Comparison of ENCODE assay signal across 8 cellular contexts in the genomic region with DNA sequence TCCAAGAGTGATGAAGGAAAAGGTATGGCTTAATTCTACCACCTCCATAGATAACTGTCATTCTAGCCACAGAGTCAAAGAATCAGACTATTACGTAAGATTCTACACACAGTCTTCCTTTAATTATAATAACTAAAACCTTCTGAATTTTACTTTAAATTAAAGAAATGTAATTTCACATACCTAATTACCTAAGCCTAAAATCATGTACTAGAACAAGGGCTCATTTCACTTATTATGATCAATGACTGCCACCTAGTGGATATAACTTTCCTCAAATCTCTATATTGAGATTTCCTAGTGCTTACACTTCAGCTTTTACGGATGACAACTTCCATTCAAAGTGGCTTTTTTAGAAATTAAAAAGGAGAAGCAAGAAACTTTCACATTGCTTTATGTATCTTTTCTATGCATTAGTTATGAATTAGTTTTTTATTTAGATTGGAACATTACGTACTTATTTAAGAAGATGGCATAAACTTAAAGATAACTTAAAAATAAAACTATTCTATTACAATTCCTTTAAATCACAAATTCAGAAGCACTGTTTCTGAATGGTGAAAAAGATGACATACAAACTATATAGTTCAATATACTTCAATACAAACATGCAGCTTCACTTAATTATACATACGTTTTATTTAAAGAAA. TPM values are rescaled to one million over a fixed set of nuclear protein-coding genes. Genes with fewer than 3 reads are reported as not detected.
A peak's percentile ranks its signal among the peaks of the same experiment; 100 is the strongest.
DNase-seq lines count a peak whose midpoint lies in the region; ATAC-seq, FAIRE-seq and TF ChIP-seq lines count a peak whose summit lies in the region.

No MANE protein-coding gene starts in this region.

- DNase-seq in DMS153 (lab: John Stamatoyannopoulos, UW) (peak; percentile 24), HCEC 1CT (peak; percentile 58), NCI-H345 (lab: John Stamatoyannopoulos, UW) (peak; percentile 8), kidney (no peak), activated gamma-delta T cell treated with Interleukin-2 at 50 U/mL for 16 hours (no peak)

- no peaks in the 10 kb centered on the region for H3K36me3 Mint-ChIP-seq in brain

- no peaks in the 10 kb centered on the region for H3K9me3 Mint-ChIP-seq in brain

- no peaks in the 10 kb centered on the region for H3K4me1 ChIP-seq in kidney (ENCODE audit: control insufficient read depth in 1 of 2, insufficient read depth in 1 of 2, low read depth in 1 of 2, low read length in 2 of 2)

- ATAC-seq in GM18519 (IDR thresholded peaks at IDR 0.05; ENCODE audit: low FRiP score, unreplicated experiment): no peak
- no peak for ATAC-seq in HG03025 (IDR thresholded peaks at IDR 0.05; ENCODE audit: low FRiP score, unreplicated experiment)

- H3K4me3 Mint-ChIP-seq in brain: no peak overlapping the region

- no peaks in the 10 kb centered on the region for H3K27me3 Mint-ChIP-seq in brain

- intact Hi-C loops in kidney (cut with DNase I): no loop called here

- peak; percentile 97 for FAIRE-seq in kidney (lab: Jason Lieb, UNC)

- no peak overlapping the region for H3K9ac ChIP-seq in kidney (ENCODE audit: low read length in 2 of 2)

- no peaks in the 10 kb centered on the region for H3K4me1 Mint-ChIP-seq in brain

- no peak overlapping the region for H3K4me3 ChIP-seq in kidney (ENCODE audit: low read length in 2 of 2)

- TF ChIP-seq CTCF in brain (conservative IDR thresholded peaks at IDR 0.05) (peak; percentile 77 to 85), kidney (IDR thresholded peaks at IDR 0.05; ENCODE audit: borderline replicate concordance, extremely low read depth, insufficient read depth) (peak; percentile 45)

- no peak overlapping the region for H3K27ac ChIP-seq in kidney (ENCODE audit: low read depth in 2 of 2, low read length in 2 of 2)

- peaks cover 0 to 5% of the 10 kb centered on the region in 2 donors for H3K36me3 ChIP-seq in kidney (ENCODE audit: control insufficient read depth in 1 of 2, insufficient read depth in 2 of 2, low read length in 2 of 2)

- no peaks in the 10 kb centered on the region for H3K9me3 ChIP-seq in kidney (ENCODE audit: control insufficient read depth in 1 of 2, low read length in 2 of 2)

- no peak overlapping the region for H3K27ac Mint-ChIP-seq in brain

RNA-seq across cellular contexts. Expression of gene ABCA10, which starts 18.2 kb away (rescaled TPM):
- polyA plus RNA-seq in brain (ENCODE audit: insufficient read depth, low read depth, low replicate concordance) (0.17 TPM), kidney (ENCODE audit: insufficient read depth, low read depth, low replicate concordance) (2.1 TPM)
- 4.2 TPM for total RNA-seq in kidney

Comparison
In these comparisons a context has a peak if more than half of its experiments do, and no peak if none do; other contexts are left out.
1. DNase-seq: peak in DMS153 (single experiment), HCEC 1CT (single experiment) and NCI-H345 (single experiment); none in kidney (single experiment) and activated gamma-delta T cell treated with Interleukin-2 at 50 U/mL for 16 hours (single experiment).